In genomic region chr11:68012044-68012842, GRCh38 we compare ENCODE assay signal across 13 cellular contexts. TPM values are rescaled to one million over a fixed set of nuclear protein-coding genes. Genes with fewer than 3 reads are reported as not detected.
A peak's percentile ranks its signal among the peaks of the same experiment; 100 is the strongest.
DNase-seq lines count a peak whose midpoint lies in the region; ATAC-seq, FAIRE-seq and TF ChIP-seq lines count a peak whose summit lies in the region.
"Had no signal": no experiment of that assay in that cellular context is flagged by ENCODE, and none has a peak within 500 bp of the region (broad histone marks: within the 10 kb centered on the region; RNA-seq: fewer than 3 reads in every experiment).

No MANE protein-coding gene starts in this region.

- H3K27me3 ChIP-seq in ACC112 (ENCODE audit: insufficient read depth, low read length) (no peaks in the 10 kb centered on the region), endodermal cell (ENCODE audit: control insufficient read depth, insufficient read depth, low read length, poor library complexity, severe bottlenecking) (no peaks in the 10 kb centered on the region), trophoblast cell (ENCODE audit: insufficient read depth, low read length) (no peaks in the 10 kb centered on the region)
- H3K27me3 ChIP-seq: SJCRH30 had no signal

- H2BK5ac ChIP-seq in trophoblast cell (ENCODE audit: low read depth, low read length, poor library complexity): peak overlapping the region; percentile 82

- H3K27ac ChIP-seq in ACC112 (ENCODE audit: low read depth, low read length): peak overlapping the region; percentile 93
- peak overlapping the region; percentile 67 for H3K27ac ChIP-seq in endodermal cell (ENCODE audit: low read depth, low read length)
- no peak overlapping the region for H3K27ac ChIP-seq in trophoblast cell (ENCODE audit: low read depth, low read length)

- no peaks in the 10 kb centered on the region for H3K36me3 Mint-ChIP-seq in endodermal cell (ENCODE audit: low read depth)

- H3K4ac ChIP-seq in trophoblast cell (ENCODE audit: low read depth, low read length): peak overlapping the region; percentile 56

- H3K36me3 ChIP-seq in ACC112 (ENCODE audit: insufficient read depth, low read length) (no peaks in the 10 kb centered on the region), endodermal cell (ENCODE audit: control insufficient read depth, insufficient read depth, low read length) (no peaks in the 10 kb centered on the region), trophoblast cell (ENCODE audit: control insufficient read depth in 1 of 2, insufficient read depth in 2 of 2, low read length in 2 of 2) (no peaks in the 10 kb centered on the region)
- H3K36me3 ChIP-seq: SJCRH30 had no signal

- no peak overlapping the region for H3K23ac ChIP-seq in trophoblast cell (ENCODE audit: low read length)

- FAIRE-seq in RCC 7860 (lab: Jason Lieb, UNC): no peak

- H3K79me1 ChIP-seq in trophoblast cell (ENCODE audit: low read length): peaks cover 30% of the 10 kb centered on the region

- H3K4me3 Mint-ChIP-seq in endodermal cell: no peak overlapping the region
- H3K4me3 Mint-ChIP-seq: activated B cell treated with CpG ODN at 0.5 μM for 24 hours had no signal

- H3K79me2 ChIP-seq in ACC112 (ENCODE audit: control insufficient read depth, insufficient read depth, low read length, unreplicated experiment) (peaks cover 25% of the 10 kb centered on the region), trophoblast cell (ENCODE audit: control insufficient read depth, insufficient read depth, low read length, poor library complexity) (peaks cover 5% of the 10 kb centered on the region)

- no peak for TF ChIP-seq CTCF in endodermal cell (conservative IDR thresholded peaks at IDR 0.05)

- peak overlapping the region; percentile 91 for H3K14ac ChIP-seq in trophoblast cell (ENCODE audit: low read length)

- no peak overlapping the region for H3K9ac ChIP-seq in endodermal cell (ENCODE audit: extremely low read depth, low read length, poor library complexity, severe bottlenecking)
- no peak overlapping the region for H3K9ac ChIP-seq in trophoblast cell (ENCODE audit: low read length)

- H4K12ac ChIP-seq in trophoblast cell (ENCODE audit: low read depth, low read length): no peak overlapping the region

- H3K27me3 Mint-ChIP-seq in endodermal cell (ENCODE audit: insufficient read depth): no peaks in the 10 kb centered on the region
- H3K27me3 Mint-ChIP-seq: activated B cell treated with CpG ODN at 0.5 μM for 24 hours had no signal

- H2AFZ ChIP-seq in ACC112 (ENCODE audit: low read length, unreplicated experiment) (no peak overlapping the region), trophoblast cell (ENCODE audit: insufficient read depth, low read length, poor library complexity) (no peak overlapping the region)

- H3K4me3 ChIP-seq in ACC112 (ENCODE audit: low read depth, low read length): no peak overlapping the region
- no peak overlapping the region for H3K4me3 ChIP-seq in endodermal cell (ENCODE audit: low read length)
- no peak overlapping the region for H3K4me3 ChIP-seq in trophoblast cell (ENCODE audit: low read depth, low read length)
- H3K4me3 ChIP-seq: SJCRH30 had no signal

- H3K4me1 ChIP-seq in ACC112 (ENCODE audit: control insufficient read depth, insufficient read depth, low read length, unreplicated experiment) (peaks cover 64% of the 10 kb centered on the region), endodermal cell (ENCODE audit: control insufficient read depth, insufficient read depth, low read length) (no peaks in the 10 kb centered on the region), trophoblast cell (ENCODE audit: control insufficient read depth in 1 of 2, insufficient read depth in 2 of 2, low read length in 2 of 2) (peaks cover 34 to 41% of the 10 kb centered on the region in 2 experiments)

- DNase-seq in RCC 7860 (ENCODE audit: low spot score) (peak; percentile 71), endodermal cell (no peak), trophoblast cell (no peak), GM19240 (ENCODE audit: insufficient read length, low spot score) (no peak), NCI-H345 treated with DMSO at 0.1 percent for 48 hours (lab: John Stamatoyannopoulos, UW; ENCODE audit: unreplicated experiment) (no peak)
- DNase-seq: activated B cell treated with CpG ODN at 0.5 μM for 24 hours, activated T-cell treated with anti-CD3 and anti-CD28 coated beads for 4 hours, NCI-H1417, NCI-H526 had no signal

- peak overlapping the region; percentile 88 for H2AK5ac ChIP-seq in trophoblast cell (ENCODE audit: low read length)

- peak overlapping the region; percentile 8 for H3K18ac ChIP-seq in trophoblast cell (ENCODE audit: low read length)

- H3K9me3 Mint-ChIP-seq in endodermal cell: peaks cover 10% of the 10 kb centered on the region
- H3K9me3 Mint-ChIP-seq: activated B cell treated with CpG ODN at 0.5 μM for 24 hours had no signal

- WGBS in endodermal cell (ENCODE audit: insufficient coverage in 1 of 2, insufficient read length in 1 of 2), 2 experiments: 91 to 100% methylated on average over 2 to 17 of the region's 17 CpGs
- WGBS in trophoblast cell (ENCODE audit: extremely low coverage, insufficient coverage, insufficient read length): no CpG with 5 or more reads among the region's 17 CpGs

- H4K91ac ChIP-seq in trophoblast cell (ENCODE audit: low read depth, low read length): peak overlapping the region; percentile 90

- H4K8ac ChIP-seq in trophoblast cell (ENCODE audit: low read depth, low read length): peak overlapping the region; percentile 75

- H3K4me2 ChIP-seq in trophoblast cell (ENCODE audit: low read length): no peak overlapping the region

- H3K27ac Mint-ChIP-seq in endodermal cell: no peak overlapping the region
- H3K27ac Mint-ChIP-seq: activated B cell treated with CpG ODN at 0.5 μM for 24 hours had no signal

- no peak for ATAC-seq in HG02610 (IDR thresholded peaks at IDR 0.05; ENCODE audit: unreplicated experiment)
- ATAC-seq in GM19452 (IDR thresholded peaks at IDR 0.05; ENCODE audit: unreplicated experiment): no peak

- peak overlapping the region; percentile 95 for H2BK120ac ChIP-seq in trophoblast cell (ENCODE audit: insufficient read depth, low read length, poor library complexity)

- H2BK12ac ChIP-seq in trophoblast cell (ENCODE audit: low read length): peak overlapping the region; percentile 95

- no peaks in the 10 kb centered on the region for H3K4me1 Mint-ChIP-seq in endodermal cell

- H3K9me3 ChIP-seq in endodermal cell (ENCODE audit: control insufficient read depth, low read length) (no peaks in the 10 kb centered on the region), trophoblast cell (ENCODE audit: insufficient read depth, low read depth, low read length) (peaks cover 1% of the 10 kb centered on the region)
- H3K9me3 ChIP-seq: SJCRH30 had no signal

RNA-seq across cellular contexts. Expression of gene ALDH3B1, which starts 2.1 kb away (rescaled TPM):
- total RNA-seq in endodermal cell: under 1 TPM in 1 of 2 donors, not detected in 1; 0.11 TPM
- polyA plus RNA-seq in endodermal cell (2013, experiment 1 of 2): 0.64 TPM
- polyA plus RNA-seq in endodermal cell (2013, experiment 2 of 2): 0.41 TPM
- 0.42 TPM in 2 replicates for polyA plus RNA-seq in trophoblast cell (2013)

RNA-seq across cellular contexts. Expression of gene UNC93B1, which starts 8.3 kb away (rescaled TPM):
- 10 to 100 TPM; 27.1 to 32.0 TPM for total RNA-seq in endodermal cell
- 13.6 TPM for polyA plus RNA-seq in endodermal cell (2013, experiment 1 of 2)
- polyA plus RNA-seq in endodermal cell (2013, experiment 2 of 2): 10.8 TPM
- polyA plus RNA-seq in trophoblast cell (2013): 6.6 and 7.0 TPM in 2 replicates
- total RNA-seq: SJCRH30 had no signal

RNA-seq across cellular contexts. Expression of gene NDUFS8, which starts 18.2 kb away (rescaled TPM):
- total RNA-seq in endodermal cell: 100 to 1,000 TPM; 150 to 168 TPM
- polyA plus RNA-seq in endodermal cell (2013, experiment 1 of 2): 151 TPM
- polyA plus RNA-seq in endodermal cell (2013, experiment 2 of 2): 145 TPM
- polyA plus RNA-seq in trophoblast cell (2013): 81.4 and 85.8 TPM in 2 replicates

RNA-seq across cellular contexts. Expression of gene TCIRG1, which starts 26.6 kb away (rescaled TPM):
- 10 to 100 TPM; 61.6 to 70.4 TPM for total RNA-seq in endodermal cell
- 19.0 TPM for polyA plus RNA-seq in endodermal cell (2013, experiment 1 of 2)
- 18.5 TPM for polyA plus RNA-seq in endodermal cell (2013, experiment 2 of 2)
- 43.6 and 47.2 TPM in 2 replicates for polyA plus RNA-seq in trophoblast cell (2013)
